ENCODE assay signal across 12 cellular contexts in the genomic region with DNA sequence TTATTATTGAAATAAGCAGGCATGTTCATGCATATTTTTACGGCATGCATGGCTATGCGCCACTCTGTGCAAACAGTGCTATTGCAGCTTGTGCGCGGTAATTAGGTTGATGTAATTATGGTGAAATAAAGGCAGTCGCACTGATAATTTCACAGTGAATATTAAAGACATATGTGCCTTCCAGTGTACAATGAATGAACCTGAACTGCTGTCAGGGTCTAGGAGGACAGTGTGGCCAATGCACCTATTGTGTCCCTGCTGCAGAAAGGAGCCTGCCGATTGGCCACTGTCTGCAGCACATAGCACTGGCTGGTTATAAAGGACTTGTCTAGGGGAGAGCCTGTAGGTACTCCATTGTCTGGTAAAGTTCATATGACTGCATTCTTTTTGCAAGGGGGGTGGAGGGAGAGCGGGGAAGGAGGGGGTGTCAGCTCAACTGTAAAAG.
A peak's percentile ranks its signal among the peaks of the same experiment; 100 is the strongest.
DNase-seq lines count a peak whose midpoint lies in the region; ATAC-seq, FAIRE-seq and TF ChIP-seq lines count a peak whose summit lies in the region.
"Had no signal": no experiment of that assay in that cellular context is flagged by ENCODE, and none has a peak within 500 bp of the region (broad histone marks: within the 10 kb centered on the region; RNA-seq: fewer than 3 reads in every experiment).

No MANE protein-coding gene starts in this region.

- TF ChIP-seq CTCF in D721Med (IDR thresholded peaks at IDR 0.05; ENCODE audit: insufficient read depth, missing control alignments) = peak; percentile 19
- TF ChIP-seq CTCF in esophagus muscularis mucosa (IDR thresholded peaks at IDR 0.05) = no peak
- TF ChIP-seq CTCF in psoas muscle (IDR thresholded peaks at IDR 0.05) = no peak

- no peak for TF ChIP-seq POLR2A in esophagus muscularis mucosa (IDR thresholded peaks at IDR 0.05; ENCODE audit: low read depth)

- intact Hi-C loops in esophagus muscularis mucosa (cut with DNase I) = no loop called here
- intact Hi-C loops in psoas muscle (cut with DNase I) = no loop called here
- intact Hi-C loops in right cardiac atrium (cut with DNase I) = no loop called here

- whole genome bisulfite sequencing in esophagus muscularis mucosa = 64% methylated on average over 7 of the region's 7 CpGs
- WGBS in psoas muscle, 3 donors = 65 to 80% (median 72%) methylated on average over 7 of the region's 7 CpGs
- 85% methylated on average over 7 of the region's 7 CpGs for WGBS in right cardiac atrium

- TF ChIP-seq EP300 in esophagus muscularis mucosa (IDR thresholded peaks at IDR 0.05) = no peak

- no peak for DNase-seq in D721Med (ENCODE audit: insufficient read length, low spot score)
- peak; percentile 47 to 66 for DNase-seq in NCI-H446 (lab: John Stamatoyannopoulos, UW)
- no peak for DNase-seq in esophagus muscularis mucosa (ENCODE audit: extremely low spot score)
- no peak for DNase-seq in psoas muscle
- DNase-seq in middle frontal gyrus (ENCODE audit: extremely low spot score, low spot score) = no peak
- DNase-seq in right cardiac atrium = no peak
- DNase-seq in GM19238 (ENCODE audit: insufficient read length, low spot score) = no peak
- DNase-seq: foreskin melanocyte; KG1; OCI-M1; stimulated activated CD4-positive, alpha-beta T cell treated with anti-CD3 and anti-CD28 coated beads, Interleukin-4, amount 100 ng/mL, for 1 hour had no signal

- H3K9me3 ChIP-seq in esophagus muscularis mucosa (no peaks in the 10 kb centered on the region), psoas muscle (no peaks in the 10 kb centered on the region), right cardiac atrium (ENCODE audit: control insufficient read depth, low read length) (no peaks in the 10 kb centered on the region)

- peak overlapping the region; percentile 43 to 55 (median 46) for H3K4me3 ChIP-seq in esophagus muscularis mucosa
- H3K4me3 ChIP-seq in psoas muscle = peak overlapping the region; percentile 54
- H3K4me3 ChIP-seq in right cardiac atrium (ENCODE audit: low read length) = no peak overlapping the region

- H3K27ac ChIP-seq in esophagus muscularis mucosa (replicated peaks in 1 of 4) (no peak overlapping the region), psoas muscle (no peak overlapping the region), right cardiac atrium (ENCODE audit: low read length) (no peak overlapping the region)

- ATAC-seq in psoas muscle = peak in 3 of 4 donors; percentile 23 to 70 (median 42)
- ATAC-seq in GM18873 (IDR thresholded peaks at IDR 0.05; ENCODE audit: low FRiP score, unreplicated experiment) = no peak
- ATAC-seq in right cardiac atrium = no peak

- H3K36me3 ChIP-seq in esophagus muscularis mucosa (no peaks in the 10 kb centered on the region), psoas muscle (ENCODE audit: insufficient read depth in 1 of 2, low read depth in 1 of 2) (no peaks in the 10 kb centered on the region)

- FAIRE-seq in D721Med (lab: Jason Lieb, UNC) = no peak

- H3K27me3 ChIP-seq in esophagus muscularis mucosa (no peaks in the 10 kb centered on the region), psoas muscle (ENCODE audit: insufficient read depth in 3 of 3, low read length in 2 of 3) (no peaks in the 10 kb centered on the region), right cardiac atrium (ENCODE audit: control insufficient read depth, insufficient read depth) (no peaks in the 10 kb centered on the region)

- H3K4me1 ChIP-seq in esophagus muscularis mucosa (peaks cover 0 to 30% (median 26%) of the 10 kb centered on the region in 4 donors), psoas muscle (no peaks in the 10 kb centered on the region), right cardiac atrium (ENCODE audit: control insufficient read depth, insufficient read depth, low read length) (peaks cover 1% of the 10 kb centered on the region)

Comparison
In these comparisons a context has a peak if more than half of its experiments do, and no peak if none do; other contexts are left out.
1. DNase-seq: peak in NCI-H446 (2 of 2); none in D721Med (single experiment), esophagus muscularis mucosa (single experiment), psoas muscle (0 of 2), middle frontal gyrus (single experiment), right cardiac atrium (0 of 3) and GM19238 (single experiment).
2. ATAC-seq: peak in psoas muscle (3 of 4); none in GM18873 (single experiment) and right cardiac atrium (0 of 2).